8 cellular contexts compared by ENCODE assay signal in genomic region chr2:73827660-73828388, GRCh38. TPM values are rescaled to one million over a fixed set of nuclear protein-coding genes. Genes with fewer than 3 reads are reported as not detected.
DNase-seq lines count a peak whose midpoint lies in the region; ATAC-seq and TF ChIP-seq lines count a peak whose summit lies in the region.

No MANE protein-coding gene starts in this region.

- H3K4me3 Mint-ChIP-seq in CD4-positive, alpha-beta T cell: peak overlapping the region; percentile 98
- H3K4me3 Mint-ChIP-seq in effector memory CD8-positive, alpha-beta T cell: peak overlapping the region; percentile 89 to 96
- peak overlapping the region; percentile 97 for H3K4me3 Mint-ChIP-seq in progenitor cell of endocrine pancreas (ENCODE audit: low read depth)

- TF ChIP-seq CTCF in CD4-positive, alpha-beta T cell (IDR thresholded peaks at IDR 0.05): no peak
- no peak for TF ChIP-seq CTCF in LNCaP clone FGC (IDR thresholded peaks at IDR 0.05; ENCODE audit: control insufficient read depth, extremely low read depth, insufficient read depth)
- TF ChIP-seq CTCF in progenitor cell of endocrine pancreas (IDR thresholded peaks at IDR 0.05; ENCODE audit: unreplicated experiment): no peak

- no peaks in the 10 kb centered on the region for H3K9me3 ChIP-seq in CD4-positive, alpha-beta T cell (ENCODE audit: control insufficient read depth, low read length)

- peaks cover 59% of the 10 kb centered on the region for H3K4me1 Mint-ChIP-seq in CD4-positive, alpha-beta T cell (ENCODE audit: low read depth)
- H3K4me1 Mint-ChIP-seq in effector memory CD8-positive, alpha-beta T cell (ENCODE audit: low read depth in 2 of 2): peaks cover 34 to 46% of the 10 kb centered on the region in 2 donors
- peaks cover 14% of the 10 kb centered on the region for H3K4me1 Mint-ChIP-seq in progenitor cell of endocrine pancreas (ENCODE audit: low read depth)

- H3K27me3 ChIP-seq in CD4-positive, alpha-beta T cell (ENCODE audit: control insufficient read depth, insufficient read depth, low read length): no peaks in the 10 kb centered on the region

- no peak for DNase-seq in CD4-positive, alpha-beta T cell
- no peak for DNase-seq in LNCaP clone FGC (ENCODE audit: low read depth)
- no peak for DNase-seq in effector memory CD8-positive, alpha-beta T cell
- DNase-seq in progenitor cell of endocrine pancreas (ENCODE audit: low spot score, unreplicated experiment): no peak
- DNase-seq in sciatic nerve (ENCODE audit: low spot score): no peak
- no peak for DNase-seq in activated CD4-positive, CD25-positive, alpha-beta regulatory T cell (lab: John Stamatoyannopoulos, UW)
- DNase-seq in NK-92 treated with Interleukin-12 subunit alpha and Interleukin-12 subunit beta, amount 100 ng/mL, for 24 hours (lab: John Stamatoyannopoulos, UW): no peak

- peak overlapping the region; percentile 90 for H3K27ac ChIP-seq in CD4-positive, alpha-beta T cell (ENCODE audit: low read depth, low read length)

- no peaks in the 10 kb centered on the region for H3K27me3 Mint-ChIP-seq in CD4-positive, alpha-beta T cell
- no peaks in the 10 kb centered on the region for H3K27me3 Mint-ChIP-seq in effector memory CD8-positive, alpha-beta T cell
- H3K27me3 Mint-ChIP-seq in progenitor cell of endocrine pancreas: peaks cover 25% of the 10 kb centered on the region

- H3K36me3 Mint-ChIP-seq in CD4-positive, alpha-beta T cell (ENCODE audit: low read depth): peaks cover 35% of the 10 kb centered on the region
- peaks cover 17% of the 10 kb centered on the region for H3K36me3 Mint-ChIP-seq in effector memory CD8-positive, alpha-beta T cell (ENCODE audit: insufficient read depth)
- H3K36me3 Mint-ChIP-seq in progenitor cell of endocrine pancreas (ENCODE audit: insufficient read depth): peaks cover 10% of the 10 kb centered on the region

- no peaks in the 10 kb centered on the region for H3K9me3 Mint-ChIP-seq in CD4-positive, alpha-beta T cell
- no peaks in the 10 kb centered on the region for H3K9me3 Mint-ChIP-seq in effector memory CD8-positive, alpha-beta T cell
- peaks cover 7% of the 10 kb centered on the region for H3K9me3 Mint-ChIP-seq in progenitor cell of endocrine pancreas (ENCODE audit: low read depth)

- peak overlapping the region; percentile 90 for H3K4me3 ChIP-seq in LNCaP clone FGC (ENCODE audit: low read depth, low read length)

- peak overlapping the region; percentile 42 for H3K27ac Mint-ChIP-seq in CD4-positive, alpha-beta T cell
- H3K27ac Mint-ChIP-seq in effector memory CD8-positive, alpha-beta T cell: peak overlapping the region; percentile 39 to 100
- H3K27ac Mint-ChIP-seq in progenitor cell of endocrine pancreas: no peak overlapping the region

- ATAC-seq in CD4-positive, alpha-beta T cell (ENCODE audit: poor library complexity): no peak
- ATAC-seq in effector memory CD8-positive, alpha-beta T cell (replicated peaks): no peak
- ATAC-seq in sciatic nerve (no peak), GM18909 (IDR thresholded peaks at IDR 0.05; ENCODE audit: poor library complexity, unreplicated experiment) (no peak)

- POLR2A ChIA-PET in CD4-positive, alpha-beta T cell (lab: Charles Lee): interaction anchor here (0.7 to 1.5 kb wide), 19 partner anchors 11 to 655 kb away, joined by 3 to 27 read pairs (median 4); partner anchors contain the start of genes BOLA3, CCDC142, DUSP11 and MOB1A

- CTCF ChIA-PET in CD4-positive, alpha-beta T cell (lab: Charles Lee): interaction anchor here (0.9 to 1.5 kb wide), 11 partner anchors 11 to 564 kb away, joined by 3 to 7 read pairs (median 3); partner anchors contain the start of genes BOLA3, MOB1A and MTHFD2

- intact Hi-C loops in CD4-positive, alpha-beta T cell (cut with DNase I, micrococcal nuclease): loop anchor here (1.0 to 10.0 kb wide), 10 partner anchors 48 to 827 kb away; partner anchors contain the start of genes BOLA3 (in 2 of the 2), TET3 (in 2 of the 2), DGUOK (in 1 of the 2) and DUSP11 (in 1 of the 2)
- intact Hi-C loops in sciatic nerve (cut with DNase I): no loop called here

RNA-seq across cellular contexts. Expression of gene STAMBP, which starts 0.9 kb away (rescaled TPM):
- total RNA-seq in CD4-positive, alpha-beta T cell: 10 to 100 TPM; 11.3 to 13.8 TPM
- total RNA-seq in progenitor cell of endocrine pancreas: 39.0 and 39.4 TPM in 2 replicates
- 41.5 TPM for total RNA-seq in sciatic nerve

RNA-seq across cellular contexts. Expression of gene C2orf78, which starts 43.8 kb away (rescaled TPM):
- total RNA-seq in CD4-positive, alpha-beta T cell: not detected
- not detected in 2 replicates for total RNA-seq in progenitor cell of endocrine pancreas
- total RNA-seq in sciatic nerve: not detected

RNA-seq across cellular contexts. Expression of gene DUSP11, which starts 47.9 kb away (rescaled TPM):
- 10 to 100 TPM; 57.1 to 61.5 TPM for total RNA-seq in CD4-positive, alpha-beta T cell
- total RNA-seq in progenitor cell of endocrine pancreas (22.2 and 25.0 TPM in 2 replicates), sciatic nerve (23.1 TPM)
